ENCODE assay signal across 11 cellular contexts in genomic region chr17:5413682-5414081, GRCh38. TPM values are rescaled to one million over a fixed set of nuclear protein-coding genes. Genes with fewer than 3 reads are reported as not detected.
A peak's percentile ranks its signal among the peaks of the same experiment; 100 is the strongest.
DNase-seq lines count a peak whose midpoint lies in the region; ATAC-seq and TF ChIP-seq lines count a peak whose summit lies in the region.
"Had no signal": no experiment of that assay in that cellular context is flagged by ENCODE, and none has a peak within 500 bp of the region (broad histone marks: within the 10 kb centered on the region; RNA-seq: fewer than 3 reads in every experiment).

No MANE protein-coding gene starts in this region.

- peaks cover 24% of the 10 kb centered on the region for H4K20me1 ChIP-seq in osteoblast (ENCODE audit: insufficient read depth, low read length)

- peak overlapping the region; percentile 31 for H3K27ac ChIP-seq in osteoblast (ENCODE audit: low read depth, low read length)
- no peak overlapping the region for H3K27ac ChIP-seq in substantia nigra (ENCODE audit: low read depth, low read length, poor library complexity, severe bottlenecking)

- H3K9me3 ChIP-seq in osteoblast (ENCODE audit: low read depth, low read length) = no peaks in the 10 kb centered on the region
- H3K9me3 ChIP-seq in BE2C = no peaks in the 10 kb centered on the region

- H3K27ac Mint-ChIP-seq in Calu3 (ENCODE audit: unreplicated experiment) = peak overlapping the region; percentile 95
- no peak overlapping the region for H3K27ac Mint-ChIP-seq in T-cell
- H3K27ac Mint-ChIP-seq: WTC11 had no signal

- BruUV-seq in Calu3 (replicated peaks; lab: Mats Ljungman, UMichigan) = no TSS peak

- POLR2A ChIA-PET in T-cell (lab: Charles Lee) = interaction anchor here in 1 of 2 donors (0.5 to 0.6 kb wide), 2 partner anchors 14 to 119 kb away, joined by 3 to 5 read pairs; no protein-coding TSS in a partner anchor

- H3K9me3 Mint-ChIP-seq in Calu3 (ENCODE audit: low read depth, unreplicated experiment) = no peaks in the 10 kb centered on the region
- no peaks in the 10 kb centered on the region for H3K9me3 Mint-ChIP-seq in T-cell
- H3K9me3 Mint-ChIP-seq: WTC11 had no signal

- H3K4me3 ChIP-seq in choroid plexus epithelial cell (ENCODE audit: low read depth, low read length) (no peak overlapping the region), osteoblast (ENCODE audit: insufficient read depth, low read length) (no peak overlapping the region), BE2C (ENCODE audit: low read depth, low read length) (no peak overlapping the region)

- DNase-seq in Calu3 (no peak), NCI-H226 (peak; percentile 40), choroid plexus epithelial cell (ENCODE audit: low read depth) (peak; percentile 87), osteoblast (ENCODE audit: insufficient read length, low spot score, missing footprints) (peak; percentile 75), substantia nigra (lab: John Stamatoyannopoulos, UW) (no peak), BE2C (no peak), T-cell (no peak), NCI-H2196 treated with DMSO at 0.1 percent for 48 hours (lab: John Stamatoyannopoulos, UW; ENCODE audit: unreplicated experiment) (no peak)
- DNase-seq: effector CD4-positive, alpha-beta T cell; NCI-H2081 had no signal

- intact Hi-C loops in Calu3 (cut with micrococcal nuclease; ENCODE audit: unreplicated experiment) = no loop called here

- CTCF ChIA-PET in Calu3 (lab: Charles Lee) (interaction anchor here (0.6 kb wide), 1 partner anchor 25 kb away, joined by 4 read pairs; the partner anchor contains the start of gene C1QBP), T-cell (lab: Charles Lee) (interaction anchor here in 1 of 2 donors (0.6 to 1.1 kb wide), 3 partner anchors 25 to 107 kb away, joined by 3 to 4 read pairs (median 3); partner anchors contain the start of gene C1QBP)

- no peak for TF ChIP-seq CTCF in Calu3 (IDR thresholded peaks at IDR 0.05; ENCODE audit: unreplicated experiment)
- no peak for TF ChIP-seq CTCF in choroid plexus epithelial cell (conservative IDR thresholded peaks at IDR 0.05; ENCODE audit: low read depth, low read length)
- no peak for TF ChIP-seq CTCF in osteoblast (IDR thresholded peaks at IDR 0.05; ENCODE audit: extremely low read depth, low read depth, low read length)
- no peak for TF ChIP-seq CTCF in BE2C (IDR thresholded peaks at IDR 0.05; ENCODE audit: low read depth, low read length)

- peaks cover 21% of the 10 kb centered on the region for H3K4me1 Mint-ChIP-seq in Calu3 (ENCODE audit: low read depth, unreplicated experiment)
- peaks cover 42 to 59% (median 55%) of the 10 kb centered on the region in 3 donors for H3K4me1 Mint-ChIP-seq in T-cell
- H3K4me1 Mint-ChIP-seq: WTC11 had no signal

- H2AFZ ChIP-seq in osteoblast (ENCODE audit: low read length) = no peak overlapping the region

- H3K4me2 ChIP-seq in osteoblast (ENCODE audit: insufficient read depth, low read length) = peak overlapping the region; percentile 71

- H3K36me3 ChIP-seq in osteoblast (ENCODE audit: insufficient read depth, low read length) (peaks cover 60% of the 10 kb centered on the region), BE2C (peaks cover 18% of the 10 kb centered on the region)

- no peak for ATAC-seq in T-cell (replicated peaks in 1 of 4)
- ATAC-seq: WTC11 had no signal

- H3K36me3 Mint-ChIP-seq in Calu3 (ENCODE audit: insufficient read depth, unreplicated experiment) (peaks cover 56% of the 10 kb centered on the region), T-cell (peaks cover 45% of the 10 kb centered on the region)

- H3K4me1 ChIP-seq in osteoblast (ENCODE audit: insufficient read depth, low read length) = peaks cover 25% of the 10 kb centered on the region
- H3K4me1 ChIP-seq in BE2C = no peaks in the 10 kb centered on the region

- no peaks in the 10 kb centered on the region for H3K27me3 Mint-ChIP-seq in Calu3 (ENCODE audit: unreplicated experiment)
- H3K27me3 Mint-ChIP-seq in T-cell = no peaks in the 10 kb centered on the region

- H3K79me2 ChIP-seq in osteoblast (ENCODE audit: insufficient read depth, low read length) = peaks cover 44% of the 10 kb centered on the region

- H3K4me3 Mint-ChIP-seq in Calu3 (ENCODE audit: low read depth, unreplicated experiment) (peak overlapping the region; percentile 26), T-cell (no peak overlapping the region)
- H3K4me3 Mint-ChIP-seq: WTC11 had no signal

- H3K27me3 ChIP-seq in osteoblast (ENCODE audit: insufficient read depth, low read length) (no peaks in the 10 kb centered on the region), BE2C (no peaks in the 10 kb centered on the region)

RNA-seq across cellular contexts. Expression of gene NUP88, which starts 5.8 kb away (rescaled TPM):
- 67.2 and 70.9 TPM in 2 replicates for total RNA-seq in Calu3 (2022)
- total RNA-seq in osteoblast = 62.2 and 66.6 TPM in 2 replicates
- polyA plus RNA-seq in BE2C (2012; ENCODE audit: insufficient read depth, insufficient read length, low read depth) = 53.0 TPM
- 100 to 1,000 TPM in 2 of 5 donors, 10 to 100 TPM in 3; 88.2 to 124 (median 99.7) TPM for total RNA-seq in T-cell

RNA-seq across cellular contexts. Expression of gene RPAIN, which starts 6.3 kb away (rescaled TPM):
- total RNA-seq in Calu3 (2022) (36.7 and 42.0 TPM in 2 replicates), osteoblast (40.2 and 51.6 TPM in 2 replicates), T-cell (10 to 100 TPM; 61.5 to 81.0 (median 67.7) TPM)
- 62.9 TPM for polyA plus RNA-seq in BE2C (2012; ENCODE audit: insufficient read depth, insufficient read length, low read depth)

RNA-seq across cellular contexts. Expression of gene C1QBP, which starts 25.3 kb away (rescaled TPM):
- total RNA-seq in Calu3 (2022) (124 and 128 TPM in 2 replicates), osteoblast (124 and 137 TPM in 2 replicates), T-cell (100 to 1,000 TPM in 2 of 5 donors, 10 to 100 TPM in 3; 60.1 to 102 (median 93.5) TPM)
- 201 TPM for polyA plus RNA-seq in BE2C (2012; ENCODE audit: insufficient read depth, insufficient read length, low read depth)

RNA-seq across cellular contexts. Expression of gene DHX33, which starts 55.1 kb away (rescaled TPM):
- total RNA-seq in Calu3 (2022) (17.5 and 19.0 TPM in 2 replicates), osteoblast (10.0 and 10.9 TPM in 2 replicates), T-cell (10 to 100 TPM in 3 of 5 donors, 1 to 10 TPM in 2; 7.5 to 13.6 (median 12.0) TPM)
- polyA plus RNA-seq in BE2C (2012; ENCODE audit: insufficient read depth, insufficient read length, low read depth) = 32.4 TPM

Comparison
In these comparisons a context has a peak if more than half of its experiments do, and no peak if none do; other contexts are left out.
1. DNase-seq: peak in NCI-H226 (single experiment), choroid plexus epithelial cell (single experiment) and osteoblast (single experiment); none in Calu3 (single experiment), substantia nigra (0 of 49), BE2C (single experiment), T-cell (0 of 34) and NCI-H2196 treated with DMSO at 0.1 percent for 48 hours (single experiment).